Comparison of ENCODE assay signal across 1 cellular context in the genomic region with DNA sequence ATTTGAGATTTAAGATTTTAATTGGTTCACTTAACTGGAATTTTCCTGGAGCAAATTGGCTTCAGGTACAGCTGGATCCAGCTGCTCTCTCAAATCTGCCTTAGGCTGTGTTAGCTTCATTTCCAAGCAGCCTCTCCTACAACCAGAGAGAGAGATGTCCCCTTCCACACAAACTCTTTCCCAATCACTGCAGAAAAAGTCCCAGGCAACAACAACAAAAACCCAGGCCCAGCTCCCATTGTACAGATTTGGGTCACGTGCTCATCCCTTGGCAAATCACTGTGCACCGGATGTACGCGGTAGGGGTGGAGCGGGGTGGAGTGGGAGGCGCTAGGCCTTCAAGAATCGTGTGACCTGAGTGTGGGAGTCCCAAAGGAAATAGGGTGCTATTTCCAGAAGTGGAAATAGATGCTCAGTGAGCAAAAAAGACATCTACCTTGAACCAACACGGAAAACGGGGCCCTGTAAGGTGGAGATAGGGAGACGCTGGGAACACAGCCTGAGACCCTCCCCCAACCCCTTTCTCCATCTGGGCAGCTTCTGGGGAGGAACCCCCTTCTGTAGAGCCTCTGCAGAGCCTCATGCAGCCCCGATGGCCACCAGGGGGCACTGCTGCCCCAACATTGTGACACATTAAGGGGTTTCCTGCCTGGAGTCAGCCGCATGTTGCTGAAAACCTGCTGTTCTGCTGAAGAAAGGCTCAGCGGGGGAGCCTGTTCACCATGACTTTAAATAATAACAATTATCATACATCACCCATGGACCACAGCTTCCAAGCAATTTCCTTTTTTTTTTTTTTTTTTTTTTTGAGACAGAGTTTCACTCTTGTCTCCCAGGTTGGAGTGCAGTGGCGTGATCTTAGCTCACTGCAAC.
TF ChIP-seq lines count a peak whose summit lies in the region.

No MANE protein-coding gene starts in this region.

TF ChIP-seq in K562, 482 proteins besides CTCF, POLR2A, EP300 and RAD21 (continued from another document and continues in another):
- TF ChIP-seq, protein P1, sequence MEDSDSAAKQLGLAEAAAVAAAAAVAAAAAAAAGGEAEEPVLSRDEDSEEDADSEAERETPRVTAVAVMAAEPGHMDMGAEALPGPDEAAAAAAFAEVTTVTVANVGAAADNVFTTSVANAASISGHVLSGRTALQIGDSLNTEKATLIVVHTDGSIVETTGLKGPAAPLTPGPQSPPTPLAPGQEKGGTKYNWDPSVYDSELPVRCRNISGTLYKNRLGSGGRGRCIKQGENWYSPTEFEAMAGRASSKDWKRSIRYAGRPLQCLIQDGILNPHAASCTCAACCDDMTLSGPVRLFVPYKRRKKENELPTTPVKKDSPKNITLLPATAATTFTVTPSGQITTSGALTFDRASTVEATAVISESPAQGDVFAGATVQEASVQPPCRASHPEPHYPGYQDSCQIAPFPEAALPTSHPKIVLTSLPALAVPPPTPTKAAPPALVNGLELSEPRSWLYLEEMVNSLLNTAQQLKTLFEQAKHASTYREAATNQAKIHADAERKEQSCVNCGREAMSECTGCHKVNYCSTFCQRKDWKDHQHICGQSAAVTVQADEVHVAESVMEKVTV (CRISPR knock-in tag; IDR thresholded peaks at IDR 0.05): peak; percentile 67
- no peak for TF ChIP-seq MTA1 (IDR thresholded peaks at IDR 0.05; ENCODE audit: borderline replicate concordance)
- no peak for TF ChIP-seq TBL1XR1 (IDR thresholded peaks at IDR 0.05; ENCODE audit: low read length in 2 of 2)
- TF ChIP-seq KAT2B (IDR thresholded peaks at IDR 0.05; ENCODE audit: low read depth, low read length): no peak
- peak in 1 of 2 experiments; percentile 44; a peak in 2 of 4 replicates for TF ChIP-seq FOXK2 (conservative IDR thresholded peaks at IDR 0.05 in 1 of 2, IDR thresholded peaks at IDR 0.05 in 1 of 2; ENCODE audit: low read depth in 2 of 2)
- TF ChIP-seq MTF1 (CRISPR knock-in tag; IDR thresholded peaks at IDR 0.05; ENCODE audit: borderline replicate concordance): no peak
- TF ChIP-seq CBFA2T2 (conservative IDR thresholded peaks at IDR 0.05): peak; percentile 82
- 0 out of 2 replicates have a peak, but pooled peaks have one; percentile 8 for TF ChIP-seq TAL1 (IDR thresholded peaks at IDR 0.05)
- no peak for TF ChIP-seq ZBTB5 (IDR thresholded peaks at IDR 0.05)
- TF ChIP-seq BCOR (IDR thresholded peaks at IDR 0.05): peak; percentile 90
- TF ChIP-seq, protein P2, sequence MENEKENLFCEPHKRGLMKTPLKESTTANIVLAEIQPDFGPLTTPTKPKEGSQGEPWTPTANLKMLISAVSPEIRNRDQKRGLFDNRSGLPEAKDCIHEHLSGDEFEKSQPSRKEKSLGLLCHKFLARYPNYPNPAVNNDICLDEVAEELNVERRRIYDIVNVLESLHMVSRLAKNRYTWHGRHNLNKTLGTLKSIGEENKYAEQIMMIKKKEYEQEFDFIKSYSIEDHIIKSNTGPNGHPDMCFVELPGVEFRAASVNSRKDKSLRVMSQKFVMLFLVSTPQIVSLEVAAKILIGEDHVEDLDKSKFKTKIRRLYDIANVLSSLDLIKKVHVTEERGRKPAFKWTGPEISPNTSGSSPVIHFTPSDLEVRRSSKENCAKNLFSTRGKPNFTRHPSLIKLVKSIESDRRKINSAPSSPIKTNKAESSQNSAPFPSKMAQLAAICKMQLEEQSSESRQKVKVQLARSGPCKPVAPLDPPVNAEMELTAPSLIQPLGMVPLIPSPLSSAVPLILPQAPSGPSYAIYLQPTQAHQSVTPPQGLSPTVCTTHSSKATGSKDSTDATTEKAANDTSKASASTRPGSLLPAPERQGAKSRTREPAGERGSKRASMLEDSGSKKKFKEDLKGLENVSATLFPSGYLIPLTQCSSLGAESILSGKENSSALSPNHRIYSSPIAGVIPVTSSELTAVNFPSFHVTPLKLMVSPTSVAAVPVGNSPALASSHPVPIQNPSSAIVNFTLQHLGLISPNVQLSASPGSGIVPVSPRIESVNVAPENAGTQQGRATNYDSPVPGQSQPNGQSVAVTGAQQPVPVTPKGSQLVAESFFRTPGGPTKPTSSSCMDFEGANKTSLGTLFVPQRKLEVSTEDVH (IDR thresholded peaks at IDR 0.05; ENCODE audit: low read depth, partially characterized antibody): peak; percentile 35
- no peak for TF ChIP-seq ZC3H8 (IDR thresholded peaks at IDR 0.05)
- TF ChIP-seq ELF2 (CRISPR knock-in tag; IDR thresholded peaks at IDR 0.05): no peak
- TF ChIP-seq, protein P3, sequence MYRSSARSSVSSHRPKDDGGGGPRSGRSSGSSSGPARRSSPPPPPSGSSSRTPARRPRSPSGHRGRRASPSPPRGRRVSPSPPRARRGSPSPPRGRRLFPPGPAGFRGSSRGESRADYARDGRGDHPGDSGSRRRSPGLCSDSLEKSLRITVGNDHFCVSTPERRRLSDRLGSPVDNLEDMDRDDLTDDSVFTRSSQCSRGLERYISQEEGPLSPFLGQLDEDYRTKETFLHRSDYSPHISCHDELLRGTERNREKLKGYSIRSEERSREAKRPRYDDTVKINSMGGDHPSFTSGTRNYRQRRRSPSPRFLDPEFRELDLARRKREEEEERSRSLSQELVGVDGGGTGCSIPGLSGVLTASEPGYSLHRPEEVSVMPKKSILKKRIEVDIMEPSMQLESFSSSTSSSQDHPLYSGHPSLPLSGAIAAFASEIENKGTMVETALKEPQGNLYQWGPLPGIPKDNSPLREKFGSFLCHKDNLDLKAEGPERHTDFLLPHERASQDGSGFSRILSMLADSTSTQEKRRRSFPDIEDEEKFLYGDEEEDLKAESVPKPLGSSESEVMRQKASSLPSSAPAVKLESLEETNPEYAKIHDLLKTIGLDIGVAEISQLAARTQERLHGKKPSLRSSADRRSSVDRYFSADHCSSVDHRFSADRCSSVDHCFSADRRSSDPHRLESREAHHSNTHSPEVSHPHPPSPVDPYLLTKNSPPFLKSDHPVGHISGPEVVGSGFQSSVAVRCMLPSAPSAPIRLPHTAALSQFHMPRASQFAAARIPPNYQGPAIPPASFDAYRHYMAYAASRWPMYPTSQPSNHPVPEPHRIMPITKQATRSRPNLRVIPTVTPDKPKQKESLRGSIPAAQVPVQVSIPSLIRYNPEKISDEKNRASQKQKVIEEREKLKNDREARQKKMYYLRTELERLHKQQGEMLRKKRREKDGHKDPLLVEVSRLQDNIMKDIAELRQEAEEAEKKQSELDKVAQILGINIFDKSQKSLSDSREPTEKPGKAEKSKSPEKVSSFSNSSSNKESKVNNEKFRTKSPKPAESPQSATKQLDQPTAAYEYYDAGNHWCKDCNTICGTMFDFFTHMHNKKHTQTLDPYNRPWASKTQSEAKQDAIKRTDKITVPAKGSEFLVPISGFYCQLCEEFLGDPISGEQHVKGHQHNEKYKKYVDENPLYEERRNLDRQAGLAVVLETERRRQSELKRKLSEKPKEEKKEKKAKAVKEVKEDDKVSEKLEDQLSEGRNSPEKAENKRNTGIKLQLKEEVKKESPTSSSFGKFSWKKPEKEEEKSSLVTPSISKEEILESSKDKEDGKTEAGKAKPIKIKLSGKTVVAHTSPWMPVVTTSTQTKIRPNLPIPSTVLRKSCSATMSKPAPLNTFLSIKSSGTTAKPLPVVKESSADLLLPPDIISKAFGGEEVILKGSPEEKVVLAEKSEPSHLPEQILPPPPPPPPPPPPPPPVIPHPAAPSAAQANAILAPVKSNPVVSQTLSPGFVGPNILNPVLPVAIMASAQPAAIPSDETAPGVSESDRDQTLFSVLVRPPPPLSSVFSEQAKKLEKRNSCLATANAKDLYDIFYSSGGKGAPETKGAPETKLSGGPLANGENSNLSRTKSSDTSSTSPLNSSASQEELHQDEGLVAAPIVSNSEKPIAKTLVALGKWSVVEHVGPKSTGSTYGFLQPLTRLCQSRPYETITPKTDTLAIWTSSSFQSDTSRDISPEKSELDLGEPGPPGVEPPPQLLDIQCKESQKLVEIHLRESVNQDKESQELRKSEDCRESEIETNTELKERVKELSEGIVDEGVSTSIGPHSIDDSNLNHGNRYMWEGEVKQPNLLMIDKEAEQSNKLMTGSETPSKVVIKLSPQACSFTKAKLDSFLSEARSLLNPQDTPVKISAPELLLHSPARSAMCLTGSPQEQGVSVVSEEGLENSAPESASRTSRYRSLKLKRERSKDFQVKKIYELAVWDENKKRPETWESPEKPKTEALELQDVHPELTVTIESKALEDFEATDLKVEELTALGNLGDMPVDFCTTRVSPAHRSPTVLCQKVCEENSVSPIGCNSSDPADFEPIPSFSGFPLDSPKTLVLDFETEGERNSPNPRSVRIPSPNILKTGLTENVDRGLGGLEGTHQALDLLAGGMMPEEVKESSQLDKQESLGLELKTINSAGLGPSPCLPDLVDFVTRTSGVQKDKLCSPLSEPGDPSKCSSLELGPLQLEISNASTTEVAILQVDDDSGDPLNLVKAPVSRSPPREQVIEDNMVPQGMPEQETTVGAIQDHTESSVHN (IDR thresholded peaks at IDR 0.05; ENCODE audit: borderline replicate concordance in 1 of 2, low read depth in 1 of 2): no peak
- 0 out of 2 replicates have a peak, but pooled peaks have one; percentile 13 for TF ChIP-seq HCFC1 (IDR thresholded peaks at IDR 0.05; ENCODE audit: low read depth, low read length)
- TF ChIP-seq, protein P4, sequence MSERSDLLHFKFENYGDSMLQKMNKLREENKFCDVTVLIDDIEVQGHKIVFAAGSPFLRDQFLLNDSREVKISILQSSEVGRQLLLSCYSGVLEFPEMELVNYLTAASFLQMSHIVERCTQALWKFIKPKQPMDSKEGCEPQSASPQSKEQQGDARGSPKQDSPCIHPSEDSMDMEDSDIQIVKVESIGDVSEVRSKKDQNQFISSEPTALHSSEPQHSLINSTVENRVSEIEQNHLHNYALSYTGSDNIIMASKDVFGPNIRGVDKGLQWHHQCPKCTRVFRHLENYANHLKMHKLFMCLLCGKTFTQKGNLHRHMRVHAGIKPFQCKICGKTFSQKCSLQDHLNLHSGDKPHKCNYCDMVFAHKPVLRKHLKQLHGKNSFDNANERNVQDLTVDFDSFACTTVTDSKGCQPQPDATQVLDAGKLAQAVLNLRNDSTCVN (CRISPR knock-in tag; IDR thresholded peaks at IDR 0.05): no peak
- peak; percentile 51; the same call in 1 of the 2 replicates for TF ChIP-seq ZC3H11A (IDR thresholded peaks at IDR 0.05; ENCODE audit: low read depth, low read length)
- TF ChIP-seq ATF1 (CRISPR knock-in tag; IDR thresholded peaks at IDR 0.05): no peak
- peak; percentile 78 for TF ChIP-seq ATF1 (tag; IDR thresholded peaks at IDR 0.05)
- peak; percentile 34; the same call in 1 of the 2 replicates for TF ChIP-seq ZNF384 (IDR thresholded peaks at IDR 0.05; ENCODE audit: low read depth, low read length)
- TF ChIP-seq SIN3B (IDR thresholded peaks at IDR 0.05; ENCODE audit: low read depth): 0 out of 2 replicates have a peak, but pooled peaks have one; percentile 54
- TF ChIP-seq SP1 (CRISPR knock-in tag; IDR thresholded peaks at IDR 0.05): no peak
- no peak for TF ChIP-seq SUPT5H (IDR thresholded peaks at IDR 0.05)
- TF ChIP-seq PHF21A (IDR thresholded peaks at IDR 0.05; ENCODE audit: borderline replicate concordance, low read depth): peak; percentile 79; the same call in 1 of the 2 replicates
